ENCODE assay signal across 2 cellular contexts in genomic region chr12:48993787-48994186, GRCh38.
TF ChIP-seq lines count a peak whose summit lies in the region.

No MANE protein-coding gene starts in this region.

TF ChIP-seq in HEK293, 187 proteins besides CTCF, POLR2A, EP300 and RAD21:
- TF ChIP-seq WT1 (tag by site-specific recombination; IDR thresholded peaks at IDR 0.05) = 0 out of 2 replicates have a peak, but pooled peaks have one; percentile 26
- TF ChIP-seq ZBTB17 (tag by site-specific recombination; IDR thresholded peaks at IDR 0.05) = 0 out of 2 replicates have a peak, but pooled peaks have one; percentile 31
- TF ChIP-seq ZNF600 (tag by site-specific recombination; IDR thresholded peaks at IDR 0.05) = peak; percentile 71; the same call in 1 of the 2 replicates
- peak; percentile 30; the same call in 1 of the 2 replicates for TF ChIP-seq ZNF366 (tag by site-specific recombination; conservative IDR thresholded peaks at IDR 0.05)
- TF ChIP-seq HOXA7 (CRISPR knock-in tag; IDR thresholded peaks at IDR 0.05; ENCODE audit: borderline replicate concordance) = no peak
- TF ChIP-seq ZNF677 (tag by site-specific recombination; IDR thresholded peaks at IDR 0.05) = no peak

TF ChIP-seq in K562, 482 proteins besides CTCF, POLR2A, EP300 and RAD21:
- TF ChIP-seq EHMT2 (IDR thresholded peaks at IDR 0.05) = peak; percentile 17; the same call in 1 of the 2 replicates
- TF ChIP-seq, protein P1, sequence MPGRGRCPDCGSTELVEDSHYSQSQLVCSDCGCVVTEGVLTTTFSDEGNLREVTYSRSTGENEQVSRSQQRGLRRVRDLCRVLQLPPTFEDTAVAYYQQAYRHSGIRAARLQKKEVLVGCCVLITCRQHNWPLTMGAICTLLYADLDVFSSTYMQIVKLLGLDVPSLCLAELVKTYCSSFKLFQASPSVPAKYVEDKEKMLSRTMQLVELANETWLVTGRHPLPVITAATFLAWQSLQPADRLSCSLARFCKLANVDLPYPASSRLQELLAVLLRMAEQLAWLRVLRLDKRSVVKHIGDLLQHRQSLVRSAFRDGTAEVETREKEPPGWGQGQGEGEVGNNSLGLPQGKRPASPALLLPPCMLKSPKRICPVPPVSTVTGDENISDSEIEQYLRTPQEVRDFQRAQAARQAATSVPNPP (IDR thresholded peaks at IDR 0.05; ENCODE audit: borderline replicate concordance, insufficient read depth, insufficient read length) = no peak
- TF ChIP-seq ATF7 (IDR thresholded peaks at IDR 0.05) = peak; percentile 23; the same call in 1 of the 2 replicates
- TF ChIP-seq ZKSCAN1 (IDR thresholded peaks at IDR 0.05; ENCODE audit: low read depth, low read length) = 0 out of 2 replicates have a peak, but pooled peaks have one; percentile 22
- no peak for TF ChIP-seq ETV6 (IDR thresholded peaks at IDR 0.05; ENCODE audit: borderline replicate concordance in 1 of 2, low read depth in 2 of 2, low read length in 1 of 2)
- TF ChIP-seq ETV6 (CRISPR knock-in tag; IDR thresholded peaks at IDR 0.05; ENCODE audit: borderline replicate concordance) = no peak
- no peak for TF ChIP-seq LCOR (CRISPR knock-in tag; IDR thresholded peaks at IDR 0.05)
- no peak for TF ChIP-seq RBM34 (IDR thresholded peaks at IDR 0.05; ENCODE audit: borderline replicate concordance, insufficient read depth, low read length)
- TF ChIP-seq ZSCAN32 (CRISPR knock-in tag; IDR thresholded peaks at IDR 0.05) = no peak
- no peak for TF ChIP-seq MTA2 (IDR thresholded peaks at IDR 0.05; ENCODE audit: low read depth)
- TF ChIP-seq CBFA2T3 (IDR thresholded peaks at IDR 0.05) = 0 out of 2 replicates have a peak, but pooled peaks have one; percentile 8
- TF ChIP-seq NR3C1 (CRISPR knock-in tag; IDR thresholded peaks at IDR 0.05) = no peak
- no peak for TF ChIP-seq CREM (IDR thresholded peaks at IDR 0.05; ENCODE audit: low read depth)
- TF ChIP-seq SRSF3 (IDR thresholded peaks at IDR 0.05; ENCODE audit: insufficient read depth, low read length) = no peak
- TF ChIP-seq PYGO2 (tag; IDR thresholded peaks at IDR 0.05) = no peak
- no peak for TF ChIP-seq ZBED1 (IDR thresholded peaks at IDR 0.05)
- no peak for TF ChIP-seq CEBPB (tag; IDR thresholded peaks at IDR 0.05)
- TF ChIP-seq, protein P2, sequence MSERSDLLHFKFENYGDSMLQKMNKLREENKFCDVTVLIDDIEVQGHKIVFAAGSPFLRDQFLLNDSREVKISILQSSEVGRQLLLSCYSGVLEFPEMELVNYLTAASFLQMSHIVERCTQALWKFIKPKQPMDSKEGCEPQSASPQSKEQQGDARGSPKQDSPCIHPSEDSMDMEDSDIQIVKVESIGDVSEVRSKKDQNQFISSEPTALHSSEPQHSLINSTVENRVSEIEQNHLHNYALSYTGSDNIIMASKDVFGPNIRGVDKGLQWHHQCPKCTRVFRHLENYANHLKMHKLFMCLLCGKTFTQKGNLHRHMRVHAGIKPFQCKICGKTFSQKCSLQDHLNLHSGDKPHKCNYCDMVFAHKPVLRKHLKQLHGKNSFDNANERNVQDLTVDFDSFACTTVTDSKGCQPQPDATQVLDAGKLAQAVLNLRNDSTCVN (CRISPR knock-in tag; IDR thresholded peaks at IDR 0.05) = 0 out of 2 replicates have a peak, but pooled peaks have one; percentile 4
- no peak for TF ChIP-seq POLR2AphosphoS2 (IDR thresholded peaks at IDR 0.05; ENCODE audit: low read length)
- TF ChIP-seq NCOR1 (IDR thresholded peaks at IDR 0.05) = no peak
- TF ChIP-seq, protein P3, sequence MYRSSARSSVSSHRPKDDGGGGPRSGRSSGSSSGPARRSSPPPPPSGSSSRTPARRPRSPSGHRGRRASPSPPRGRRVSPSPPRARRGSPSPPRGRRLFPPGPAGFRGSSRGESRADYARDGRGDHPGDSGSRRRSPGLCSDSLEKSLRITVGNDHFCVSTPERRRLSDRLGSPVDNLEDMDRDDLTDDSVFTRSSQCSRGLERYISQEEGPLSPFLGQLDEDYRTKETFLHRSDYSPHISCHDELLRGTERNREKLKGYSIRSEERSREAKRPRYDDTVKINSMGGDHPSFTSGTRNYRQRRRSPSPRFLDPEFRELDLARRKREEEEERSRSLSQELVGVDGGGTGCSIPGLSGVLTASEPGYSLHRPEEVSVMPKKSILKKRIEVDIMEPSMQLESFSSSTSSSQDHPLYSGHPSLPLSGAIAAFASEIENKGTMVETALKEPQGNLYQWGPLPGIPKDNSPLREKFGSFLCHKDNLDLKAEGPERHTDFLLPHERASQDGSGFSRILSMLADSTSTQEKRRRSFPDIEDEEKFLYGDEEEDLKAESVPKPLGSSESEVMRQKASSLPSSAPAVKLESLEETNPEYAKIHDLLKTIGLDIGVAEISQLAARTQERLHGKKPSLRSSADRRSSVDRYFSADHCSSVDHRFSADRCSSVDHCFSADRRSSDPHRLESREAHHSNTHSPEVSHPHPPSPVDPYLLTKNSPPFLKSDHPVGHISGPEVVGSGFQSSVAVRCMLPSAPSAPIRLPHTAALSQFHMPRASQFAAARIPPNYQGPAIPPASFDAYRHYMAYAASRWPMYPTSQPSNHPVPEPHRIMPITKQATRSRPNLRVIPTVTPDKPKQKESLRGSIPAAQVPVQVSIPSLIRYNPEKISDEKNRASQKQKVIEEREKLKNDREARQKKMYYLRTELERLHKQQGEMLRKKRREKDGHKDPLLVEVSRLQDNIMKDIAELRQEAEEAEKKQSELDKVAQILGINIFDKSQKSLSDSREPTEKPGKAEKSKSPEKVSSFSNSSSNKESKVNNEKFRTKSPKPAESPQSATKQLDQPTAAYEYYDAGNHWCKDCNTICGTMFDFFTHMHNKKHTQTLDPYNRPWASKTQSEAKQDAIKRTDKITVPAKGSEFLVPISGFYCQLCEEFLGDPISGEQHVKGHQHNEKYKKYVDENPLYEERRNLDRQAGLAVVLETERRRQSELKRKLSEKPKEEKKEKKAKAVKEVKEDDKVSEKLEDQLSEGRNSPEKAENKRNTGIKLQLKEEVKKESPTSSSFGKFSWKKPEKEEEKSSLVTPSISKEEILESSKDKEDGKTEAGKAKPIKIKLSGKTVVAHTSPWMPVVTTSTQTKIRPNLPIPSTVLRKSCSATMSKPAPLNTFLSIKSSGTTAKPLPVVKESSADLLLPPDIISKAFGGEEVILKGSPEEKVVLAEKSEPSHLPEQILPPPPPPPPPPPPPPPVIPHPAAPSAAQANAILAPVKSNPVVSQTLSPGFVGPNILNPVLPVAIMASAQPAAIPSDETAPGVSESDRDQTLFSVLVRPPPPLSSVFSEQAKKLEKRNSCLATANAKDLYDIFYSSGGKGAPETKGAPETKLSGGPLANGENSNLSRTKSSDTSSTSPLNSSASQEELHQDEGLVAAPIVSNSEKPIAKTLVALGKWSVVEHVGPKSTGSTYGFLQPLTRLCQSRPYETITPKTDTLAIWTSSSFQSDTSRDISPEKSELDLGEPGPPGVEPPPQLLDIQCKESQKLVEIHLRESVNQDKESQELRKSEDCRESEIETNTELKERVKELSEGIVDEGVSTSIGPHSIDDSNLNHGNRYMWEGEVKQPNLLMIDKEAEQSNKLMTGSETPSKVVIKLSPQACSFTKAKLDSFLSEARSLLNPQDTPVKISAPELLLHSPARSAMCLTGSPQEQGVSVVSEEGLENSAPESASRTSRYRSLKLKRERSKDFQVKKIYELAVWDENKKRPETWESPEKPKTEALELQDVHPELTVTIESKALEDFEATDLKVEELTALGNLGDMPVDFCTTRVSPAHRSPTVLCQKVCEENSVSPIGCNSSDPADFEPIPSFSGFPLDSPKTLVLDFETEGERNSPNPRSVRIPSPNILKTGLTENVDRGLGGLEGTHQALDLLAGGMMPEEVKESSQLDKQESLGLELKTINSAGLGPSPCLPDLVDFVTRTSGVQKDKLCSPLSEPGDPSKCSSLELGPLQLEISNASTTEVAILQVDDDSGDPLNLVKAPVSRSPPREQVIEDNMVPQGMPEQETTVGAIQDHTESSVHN (IDR thresholded peaks at IDR 0.05; ENCODE audit: borderline replicate concordance in 1 of 2, low read depth in 1 of 2) = no peak
- no peak for TF ChIP-seq NR1H2 (CRISPR knock-in tag; IDR thresholded peaks at IDR 0.05)
- TF ChIP-seq ZKSCAN8 (CRISPR knock-in tag; IDR thresholded peaks at IDR 0.05) = no peak
- TF ChIP-seq GABPA (tag; conservative IDR thresholded peaks at IDR 0.05; ENCODE audit: low read depth) = no peak
- TF ChIP-seq TAF7 (tag; IDR thresholded peaks at IDR 0.05) = no peak
- no peak for TF ChIP-seq ZNF212 (CRISPR knock-in tag; IDR thresholded peaks at IDR 0.05)
- no peak for TF ChIP-seq NR2C2 (CRISPR knock-in tag; IDR thresholded peaks at IDR 0.05)
- TF ChIP-seq NR2C2 (tag; IDR thresholded peaks at IDR 0.05) = no peak
- peak; percentile 32; the same call in 1 of the 2 replicates for TF ChIP-seq CTBP1 (IDR thresholded peaks at IDR 0.05; ENCODE audit: borderline replicate concordance)
- no peak for TF ChIP-seq XRCC5 (IDR thresholded peaks at IDR 0.05; ENCODE audit: low read depth, low read length)
- TF ChIP-seq LARP7 (IDR thresholded peaks at IDR 0.05) = no peak
- 0 out of 2 replicates have a peak, but pooled peaks have one; percentile 24 for TF ChIP-seq FOSL1 (tag; conservative IDR thresholded peaks at IDR 0.05)
- no peak for TF ChIP-seq TSC22D4 (tag; IDR thresholded peaks at IDR 0.05)
- TF ChIP-seq C11orf30 (IDR thresholded peaks at IDR 0.05; ENCODE audit: low read depth) = 0 out of 2 replicates have a peak, but pooled peaks have one; percentile 28
- no peak for TF ChIP-seq KDM5B (IDR thresholded peaks at IDR 0.05; ENCODE audit: insufficient replicate concordance, low read depth, low read length)
- TF ChIP-seq SIN3A (IDR thresholded peaks at IDR 0.05; ENCODE audit: borderline replicate concordance in 2 of 2, control insufficient read depth in 1 of 2, low read depth in 2 of 2, low read length in 2 of 2) = no peak
- no peak for TF ChIP-seq ELF4 (CRISPR knock-in tag; IDR thresholded peaks at IDR 0.05)
- TF ChIP-seq TOE1 (IDR thresholded peaks at IDR 0.05; ENCODE audit: borderline replicate concordance) = no peak
- no peak for TF ChIP-seq TOE1 (CRISPR knock-in tag; IDR thresholded peaks at IDR 0.05; ENCODE audit: borderline replicate concordance, low read depth)
- TF ChIP-seq MEF2A (IDR thresholded peaks at IDR 0.05; ENCODE audit: control insufficient read depth, low read depth, low read length) = no peak
- TF ChIP-seq SOX6 (IDR thresholded peaks at IDR 0.05) = peak; percentile 61
- TF ChIP-seq SMAD3 (CRISPR knock-in tag; conservative IDR thresholded peaks at IDR 0.05) = no peak
- TF ChIP-seq PKNOX1 (IDR thresholded peaks at IDR 0.05) = no peak
- no peak for TF ChIP-seq SMARCC2 (IDR thresholded peaks at IDR 0.05; ENCODE audit: low read depth)
- TF ChIP-seq SMARCB1 (IDR thresholded peaks at IDR 0.05; ENCODE audit: insufficient read length, low read depth) = no peak
- no peak for TF ChIP-seq ZFP30 (CRISPR knock-in tag; IDR thresholded peaks at IDR 0.05; ENCODE audit: borderline replicate concordance)
- TF ChIP-seq SETDB1 (IDR thresholded peaks at IDR 0.05; ENCODE audit: low read length) = no peak
- TF ChIP-seq ATF3 (IDR thresholded peaks at IDR 0.05) = peak; percentile 47; the same call in 1 of the 2 replicates
- TF ChIP-seq ATF3 (CRISPR knock-in tag; conservative IDR thresholded peaks at IDR 0.05) = no peak
- TF ChIP-seq NBN (IDR thresholded peaks at IDR 0.05; ENCODE audit: low read depth) = no peak
- no peak for TF ChIP-seq HOXB6 (CRISPR knock-in tag; IDR thresholded peaks at IDR 0.05; ENCODE audit: borderline replicate concordance)
- no peak for TF ChIP-seq NFRKB (IDR thresholded peaks at IDR 0.05; ENCODE audit: low read depth)
- no peak for TF ChIP-seq KLF1 (tag; IDR thresholded peaks at IDR 0.05)
